In the genomic region with DNA sequence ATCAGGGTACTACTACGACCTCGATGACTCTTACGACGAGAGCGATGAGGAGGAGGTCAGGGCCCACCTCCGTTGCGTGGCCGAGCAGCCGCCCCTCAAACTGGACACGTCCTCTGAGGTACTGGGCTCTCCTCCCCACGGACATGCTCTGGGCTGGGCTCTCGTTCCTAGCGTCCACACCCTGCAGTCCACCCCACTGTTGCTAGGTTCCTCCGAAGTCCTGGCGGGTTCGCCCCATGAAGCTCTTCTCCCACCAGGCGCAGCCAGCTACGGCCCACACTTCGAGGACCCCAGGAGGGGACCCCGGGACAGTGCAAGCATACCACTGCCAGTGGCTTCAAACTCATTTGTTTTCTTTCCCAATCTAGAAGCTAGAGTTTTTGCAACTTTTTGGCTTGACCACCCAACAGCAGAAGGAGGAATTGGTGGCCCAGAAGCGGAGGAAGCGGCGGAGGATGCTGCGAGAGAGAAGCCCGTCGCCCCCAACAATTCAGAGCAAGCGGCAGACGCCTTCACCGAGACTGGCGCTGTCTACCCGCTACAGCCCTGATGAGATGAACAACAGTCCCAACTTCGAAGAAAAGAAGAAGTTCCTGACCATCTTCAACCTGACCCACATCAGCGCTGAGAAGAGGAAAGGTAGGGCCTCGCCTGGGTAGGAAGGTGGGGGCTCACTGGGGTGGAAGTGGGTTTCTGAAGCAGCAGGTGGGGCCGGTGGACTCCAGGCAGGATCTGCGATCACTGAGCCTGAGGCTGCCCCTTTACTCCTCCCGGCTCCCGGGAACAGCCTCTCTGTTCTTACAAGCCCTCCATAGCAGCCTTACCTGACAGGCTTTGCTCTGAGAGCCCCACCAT, we compare ENCODE assay signal across 13 cellular contexts.
"Had no signal": no experiment of that assay in that cellular context is flagged by ENCODE, and none has a peak within 500 bp of the region (broad histone marks: within the 10 kb centered on the region; RNA-seq: fewer than 3 reads in every experiment).

No MANE protein-coding gene starts in this region.

- H3K9me3 ChIP-seq: adrenal gland, left ventricle myocardium inferior, vagina had no signal

- H3K27ac ChIP-seq: left ventricle myocardium inferior, vagina, WERI-Rb-1 had no signal

- H3K4me1 Mint-ChIP-seq: activated CD4-positive, alpha-beta T cell treated with anti-CD3 and anti-CD28 coated beads for 36 hours had no signal

- H3K4me3 Mint-ChIP-seq: activated CD4-positive, alpha-beta T cell treated with anti-CD3 and anti-CD28 coated beads for 36 hours; memory B cell had no signal

- H3K27ac Mint-ChIP-seq: activated CD4-positive, alpha-beta T cell treated with anti-CD3 and anti-CD28 coated beads for 36 hours; memory B cell had no signal

- H3K9me3 Mint-ChIP-seq: activated naive CD4-positive, alpha-beta T cell treated with anti-CD3 and anti-CD28 coated beads, Interleukin-2, amount 50 U/mL, for 72 hours; memory B cell; naive B cell had no signal

- DNase-seq: activated CD4-positive, alpha-beta T cell treated with anti-CD3 and anti-CD28 coated beads for 36 hours; activated CD4-positive, alpha-beta T cell treated with anti-CD3 and anti-CD28 coated beads, Interleukin-2, amount 50 U/mL, for 48 hours; activated gamma-delta T cell; effector memory CD4-positive, alpha-beta T cell; naive B cell; stimulated activated naive CD8-positive, alpha-beta T cell treated with anti-CD3 and anti-CD28 coated beads, Interleukin-15, Interleukin-2, amounts not matched to agents 100 U/mL and 50 U/mL, for 24 hours; trophoblast cell; WERI-Rb-1 had no signal

- H3K27me3 Mint-ChIP-seq: activated CD4-positive, alpha-beta T cell treated with anti-CD3 and anti-CD28 coated beads for 36 hours; memory B cell; naive B cell had no signal

- H3K27me3 ChIP-seq: adrenal gland, vagina had no signal

- ATAC-seq: activated CD4-positive, alpha-beta T cell treated with anti-CD3 and anti-CD28 coated beads for 36 hours; activated naive CD4-positive, alpha-beta T cell treated with anti-CD3 and anti-CD28 coated beads, Interleukin-2, amount 50 U/mL, for 72 hours; stimulated activated naive CD8-positive, alpha-beta T cell treated with anti-CD3 and anti-CD28 coated beads, Interleukin-15, Interleukin-2, amounts not matched to agents 100 U/mL and 50 U/mL, for 24 hours had no signal

- H3K4me3 ChIP-seq: adrenal gland, left ventricle myocardium inferior, vagina had no signal
